In the genomic region with DNA sequence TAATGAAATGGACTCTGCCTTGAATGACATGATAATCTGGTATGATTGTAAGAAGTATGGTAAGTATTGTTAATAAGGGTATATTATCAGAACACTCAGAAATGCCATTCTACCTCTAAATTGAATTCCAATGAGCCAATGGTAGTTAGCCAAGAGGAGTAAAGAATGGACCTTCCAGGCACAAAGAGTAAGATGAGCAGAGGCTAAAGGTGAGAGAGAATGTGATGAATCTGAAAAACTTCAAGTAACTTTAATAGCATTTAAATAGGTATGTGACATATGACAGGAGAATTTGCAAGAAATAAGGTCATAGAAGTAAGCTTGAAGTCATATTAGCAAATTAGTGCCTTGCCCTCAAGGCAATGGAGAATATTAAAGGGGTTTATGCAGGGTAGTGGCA, we compare ENCODE assay signal across 13 cellular contexts.
DNase-seq lines count a peak whose midpoint lies in the region; ATAC-seq lines count a peak whose summit lies in the region.
"Had no signal": no experiment of that assay in that cellular context is flagged by ENCODE, and none has a peak within 500 bp of the region (broad histone marks: within the 10 kb centered on the region; RNA-seq: fewer than 3 reads in every experiment).

No MANE protein-coding gene starts in this region.

- no peak overlapping the region for H3K14ac ChIP-seq in trophoblast cell (ENCODE audit: low read length)

- H3K18ac ChIP-seq in trophoblast cell (ENCODE audit: low read length), result no peak overlapping the region

- no peak overlapping the region for H3K23ac ChIP-seq in trophoblast cell (ENCODE audit: low read length)

- ATAC-seq in memory B cell (ENCODE audit: low read depth) (no peak), GM19023 (IDR thresholded peaks at IDR 0.05; ENCODE audit: unreplicated experiment) (no peak), HG03521 (IDR thresholded peaks at IDR 0.05; ENCODE audit: unreplicated experiment) (no peak)
- ATAC-seq: CD8-positive, alpha-beta T cell had no signal

- H3K27me3 ChIP-seq in trophoblast cell (ENCODE audit: insufficient read depth, low read length), result no peaks in the 10 kb centered on the region

- no peak overlapping the region for H2AFZ ChIP-seq in trophoblast cell (ENCODE audit: insufficient read depth, low read length, poor library complexity)

- no peaks in the 10 kb centered on the region for H3K36me3 ChIP-seq in trophoblast cell (ENCODE audit: control insufficient read depth in 1 of 2, insufficient read depth in 2 of 2, low read length in 2 of 2)
- H3K36me3 ChIP-seq: HAP-1 had no signal

- H3K4ac ChIP-seq in trophoblast cell (ENCODE audit: low read depth, low read length), result no peak overlapping the region

- no peak overlapping the region for H3K9ac ChIP-seq in trophoblast cell (ENCODE audit: low read length)

- H3K4me1 ChIP-seq in trophoblast cell (ENCODE audit: control insufficient read depth in 1 of 2, insufficient read depth in 2 of 2, low read length in 2 of 2), result peaks cover 0 to 2% of the 10 kb centered on the region in 2 experiments
- H3K4me1 ChIP-seq: HAP-1 had no signal

- H2BK5ac ChIP-seq in trophoblast cell (ENCODE audit: low read depth, low read length, poor library complexity), result no peak overlapping the region

- H3K36me3 Mint-ChIP-seq in IgD-negative memory B cell, result peaks cover 8% of the 10 kb centered on the region
- H3K36me3 Mint-ChIP-seq in memory B cell, result peaks cover 52% of the 10 kb centered on the region
- no peaks in the 10 kb centered on the region for H3K36me3 Mint-ChIP-seq in activated naive CD4-positive, alpha-beta T cell treated with anti-CD3 and anti-CD28 coated beads, Interleukin-2, amount 10 ng/mL, durations not matched to agents 7 days and 5 days
- H3K36me3 Mint-ChIP-seq: CD8-positive, alpha-beta T cell had no signal

- CTCF ChIA-PET in activated naive CD4-positive, alpha-beta T cell treated with anti-CD3 and anti-CD28 coated beads, Interleukin-2, amount 10 ng/mL, durations not matched to agents 7 days and 5 days (lab: Charles Lee), result interaction anchor here (0.5 kb wide), 1 partner anchor 1621 kb away, joined by 5 read pairs; no protein-coding TSS in a partner anchor

- H2BK12ac ChIP-seq in trophoblast cell (ENCODE audit: low read length), result no peak overlapping the region

- no peak overlapping the region for H3K4me2 ChIP-seq in trophoblast cell (ENCODE audit: low read length)

- no peak overlapping the region for H2BK120ac ChIP-seq in trophoblast cell (ENCODE audit: insufficient read depth, low read length, poor library complexity)

- H3K27me3 Mint-ChIP-seq in IgD-negative memory B cell, result no peaks in the 10 kb centered on the region
- no peaks in the 10 kb centered on the region for H3K27me3 Mint-ChIP-seq in memory B cell
- no peaks in the 10 kb centered on the region for H3K27me3 Mint-ChIP-seq in activated naive CD4-positive, alpha-beta T cell treated with anti-CD3 and anti-CD28 coated beads, Interleukin-2, amount 10 ng/mL, durations not matched to agents 7 days and 5 days

- H4K8ac ChIP-seq in trophoblast cell (ENCODE audit: low read depth, low read length), result no peak overlapping the region

- H3K9me3 Mint-ChIP-seq in IgD-negative memory B cell, result no peaks in the 10 kb centered on the region
- H3K9me3 Mint-ChIP-seq in memory B cell, result no peaks in the 10 kb centered on the region
- no peaks in the 10 kb centered on the region for H3K9me3 Mint-ChIP-seq in activated naive CD4-positive, alpha-beta T cell treated with anti-CD3 and anti-CD28 coated beads, Interleukin-2, amount 10 ng/mL, durations not matched to agents 7 days and 5 days
- H3K9me3 Mint-ChIP-seq: CD8-positive, alpha-beta T cell had no signal

- no peak overlapping the region for H3K4me3 Mint-ChIP-seq in IgD-negative memory B cell
- H3K4me3 Mint-ChIP-seq in memory B cell, result no peak overlapping the region
- no peak overlapping the region for H3K4me3 Mint-ChIP-seq in activated naive CD4-positive, alpha-beta T cell treated with anti-CD3 and anti-CD28 coated beads, Interleukin-2, amount 10 ng/mL, durations not matched to agents 7 days and 5 days
- H3K4me3 Mint-ChIP-seq: CD8-positive, alpha-beta T cell had no signal

- no peak overlapping the region for H3K27ac ChIP-seq in trophoblast cell (ENCODE audit: low read depth, low read length)

- H3K4me1 Mint-ChIP-seq in IgD-negative memory B cell (peaks cover 27 to 65% (median 47%) of the 10 kb centered on the region in 3 donors), memory B cell (peaks cover 46% of the 10 kb centered on the region)
- no peaks in the 10 kb centered on the region for H3K4me1 Mint-ChIP-seq in activated naive CD4-positive, alpha-beta T cell treated with anti-CD3 and anti-CD28 coated beads, Interleukin-2, amount 10 ng/mL, durations not matched to agents 7 days and 5 days

- H2AK5ac ChIP-seq in trophoblast cell (ENCODE audit: low read length), result no peak overlapping the region

- no peaks in the 10 kb centered on the region for H3K79me2 ChIP-seq in trophoblast cell (ENCODE audit: control insufficient read depth, insufficient read depth, low read length, poor library complexity)

- H4K12ac ChIP-seq in trophoblast cell (ENCODE audit: low read depth, low read length), result no peak overlapping the region

- H3K79me1 ChIP-seq in trophoblast cell (ENCODE audit: low read length), result no peaks in the 10 kb centered on the region

- no peaks in the 10 kb centered on the region for H3K9me3 ChIP-seq in trophoblast cell (ENCODE audit: insufficient read depth, low read depth, low read length)
- H3K9me3 ChIP-seq: HAP-1 had no signal

- H3K4me3 ChIP-seq in trophoblast cell (ENCODE audit: low read depth, low read length), result no peak overlapping the region
- H3K4me3 ChIP-seq: HAP-1 had no signal

- H3K27ac Mint-ChIP-seq in IgD-negative memory B cell (peak overlapping the region in 2 of 3 donors; percentile 63 to 74), memory B cell (peak overlapping the region; percentile 80)
- H3K27ac Mint-ChIP-seq in activated naive CD4-positive, alpha-beta T cell treated with anti-CD3 and anti-CD28 coated beads, Interleukin-2, amount 10 ng/mL, durations not matched to agents 7 days and 5 days, result no peak overlapping the region
- H3K27ac Mint-ChIP-seq: CD8-positive, alpha-beta T cell had no signal

- DNase-seq in memory B cell (ENCODE audit: low spot score in 2 of 2), result no peak
- peak; percentile 19 to 92 for DNase-seq in trophoblast cell
- DNase-seq in activated naive CD4-positive, alpha-beta T cell treated with anti-CD3 and anti-CD28 coated beads, Interleukin-2, amount 10 ng/mL, durations not matched to agents 7 days and 5 days, result no peak
- DNase-seq: Calu3; CD8-positive, alpha-beta T cell; DMS79 treated with DMSO at 0.1 percent for 48 hours; GF-D8; IMR-90; KBM-7 had no signal

- no peak overlapping the region for H4K91ac ChIP-seq in trophoblast cell (ENCODE audit: low read depth, low read length)

Comparison
In these comparisons a context has a peak if more than half of its experiments do, and no peak if none do; other contexts are left out.
1. DNase-seq: peak in trophoblast cell (2 of 2); none in memory B cell (0 of 2) and activated naive CD4-positive, alpha-beta T cell treated with anti-CD3 and anti-CD28 coated beads, Interleukin-2, amount 10 ng/mL, durations not matched to agents 7 days and 5 days (single experiment).